Comparison of ENCODE assay signal across 25 cellular contexts in the genomic region with DNA sequence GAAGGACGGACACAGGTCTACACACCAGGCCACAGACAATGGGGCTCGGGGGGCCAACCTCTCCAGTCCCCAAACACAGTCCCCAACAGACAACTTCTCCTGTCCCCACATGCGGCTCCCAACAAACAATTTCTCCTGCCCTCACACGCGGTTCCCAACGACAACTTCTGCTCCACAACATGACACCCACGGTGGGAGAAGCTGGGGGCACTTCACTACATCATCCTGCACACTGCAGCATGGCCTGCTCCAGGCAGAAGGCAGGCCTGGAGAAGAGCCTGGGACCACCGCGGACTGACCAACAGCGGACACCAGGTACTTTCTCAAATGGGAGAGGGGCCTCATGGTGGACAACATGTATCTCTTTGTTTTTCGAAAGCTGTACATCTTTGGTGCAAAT.
"Had no signal": no experiment of that assay in that cellular context is flagged by ENCODE, and none has a peak within 500 bp of the region (broad histone marks: within the 10 kb centered on the region; RNA-seq: fewer than 3 reads in every experiment).

No MANE protein-coding gene starts in this region.

- H3K9me3 ChIP-seq: gastroesophageal sphincter, neutrophil, ovary, psoas muscle, thoracic aorta, vagina had no signal

- H3K27ac ChIP-seq: brain microvascular endothelial cell, gastroesophageal sphincter, hepatocyte, neutrophil, ovary, psoas muscle, thoracic aorta, vagina, WERI-Rb-1 had no signal

- ATAC-seq: activated CD8-positive, alpha-beta T cell treated with anti-CD3 and anti-CD28 coated beads for 36 hours; activated T-cell treated with anti-CD3 and anti-CD28 coated beads, Interleukin-2, amount 50 U/mL, for 4 hours; activated T-helper 17 cell treated with anti-CD3 and anti-CD28 coated beads, Interleukin-2, amount 50 U/mL, for 72 hours; effector memory CD8-positive, alpha-beta T cell; gastroesophageal sphincter; left cardiac atrium; left ventricle myocardium superior; psoas muscle; stimulated activated naive CD8-positive, alpha-beta T cell treated with anti-CD3 and anti-CD28 coated beads, Interleukin-15, Interleukin-2, amounts not matched to agents 100 U/mL and 50 U/mL, for 24 hours had no signal

- H3K27me3 Mint-ChIP-seq: activated CD8-positive, alpha-beta T cell treated with anti-CD3 and anti-CD28 coated beads for 36 hours; activated T-helper 17 cell treated with anti-CD3 and anti-CD28 coated beads, Interleukin-2, amount 50 U/mL, for 72 hours; effector memory CD8-positive, alpha-beta T cell; type B pancreatic cell had no signal

- H3K27ac Mint-ChIP-seq: activated CD8-positive, alpha-beta T cell treated with anti-CD3 and anti-CD28 coated beads for 36 hours; activated T-helper 17 cell treated with anti-CD3 and anti-CD28 coated beads, Interleukin-2, amount 50 U/mL, for 72 hours; nephron; type B pancreatic cell had no signal

- H3K27me3 ChIP-seq: brain microvascular endothelial cell, gastroesophageal sphincter, hepatocyte, neutrophil, ovary, vagina had no signal

- DNase-seq: activated CD4-positive, alpha-beta T cell treated with anti-CD3 and anti-CD28 coated beads, Interleukin-2, amount 50 U/mL, for 1 hour; activated CD4-positive, CD25-positive, alpha-beta regulatory T cell treated with anti-CD3 and anti-CD28 coated beads, Interleukin-2, amount 50 U/mL, for 72 hours; activated CD8-positive, alpha-beta T cell treated with anti-CD3 and anti-CD28 coated beads for 36 hours; activated T-cell treated with anti-CD3 and anti-CD28 coated beads, Interleukin-2, amount 50 U/mL, for 4 hours; amniotic stem cell; brain microvascular endothelial cell; cortex of kidney; effector memory CD8-positive, alpha-beta T cell; islet precursor cell; left cardiac atrium; left ventricle myocardium superior; ovary; psoas muscle; stimulated activated CD4-positive, alpha-beta T cell treated with anti-CD3 and anti-CD28 coated beads, Interleukin-2, amount 100 ng/mL, for 48 hours; stimulated activated naive CD8-positive, alpha-beta T cell treated with anti-CD3 and anti-CD28 coated beads, Interleukin-15, Interleukin-2, amounts not matched to agents 100 U/mL and 50 U/mL, for 24 hours; T-helper 9 cell; WERI-Rb-1 had no signal

- H3K9me3 Mint-ChIP-seq: activated CD8-positive, alpha-beta T cell treated with anti-CD3 and anti-CD28 coated beads for 36 hours; activated T-cell treated with anti-CD3 and anti-CD28 coated beads, Interleukin-2, amount 50 U/mL, for 4 hours; activated T-helper 17 cell treated with anti-CD3 and anti-CD28 coated beads, Interleukin-2, amount 50 U/mL, for 72 hours; effector memory CD8-positive, alpha-beta T cell; nephron; type B pancreatic cell had no signal

- H3K4me3 Mint-ChIP-seq: activated CD8-positive, alpha-beta T cell treated with anti-CD3 and anti-CD28 coated beads for 36 hours; activated T-cell treated with anti-CD3 and anti-CD28 coated beads, Interleukin-2, amount 50 U/mL, for 4 hours; activated T-helper 17 cell treated with anti-CD3 and anti-CD28 coated beads, Interleukin-2, amount 50 U/mL, for 72 hours; effector memory CD8-positive, alpha-beta T cell; nephron; type B pancreatic cell had no signal

- H3K4me3 ChIP-seq: gastroesophageal sphincter, hepatocyte, ovary, psoas muscle, thoracic aorta, vagina had no signal

- H3K36me3 ChIP-seq: brain microvascular endothelial cell, ovary, thoracic aorta, vagina had no signal
